In genomic region chrX:49598720-49599119, GRCh38 we compare ENCODE assay signal across 21 cellular contexts. TPM values are rescaled to one million over a fixed set of nuclear protein-coding genes. Genes with fewer than 3 reads are reported as not detected.
"Had no signal": no experiment of that assay in that cellular context is flagged by ENCODE, and none has a peak within 500 bp of the region (broad histone marks: within the 10 kb centered on the region; RNA-seq: fewer than 3 reads in every experiment).

GAGE1 (plus strand) TSS chrX:49599020; CDS start chrX:49600175, 1,155 bp downstream.

RNA-seq across cellular contexts. Expression of gene GAGE1, which starts in this region (rescaled TPM):
- total RNA-seq: activated naive CD4-positive, alpha-beta T cell treated with anti-CD3 and anti-CD28 coated beads for 36 hours; activated naive CD4-positive, alpha-beta T cell treated with anti-CD3 and anti-CD28 coated beads, Interleukin-2, amount 50 U/mL, for 72 hours; activated naive CD8-positive, alpha-beta T cell treated with anti-CD3 and anti-CD28 coated beads for 36 hours; activated naive CD8-positive, alpha-beta T cell treated with anti-CD3 and anti-CD28 coated beads, Interleukin-2, amount 10 ng/mL, durations not matched to agents 7 days and 5 days; activated T-cell treated with anti-CD3 and anti-CD28 coated beads, Interleukin-2, amount 50 U/mL, for 4 hours; activated T-cell treated with anti-CD3 and anti-CD28 coated beads, Interleukin-2, amount 50 U/mL, for 72 hours; activated T-helper 1 cell treated with anti-CD3 and anti-CD28 coated beads, Interleukin-12 subunit alpha, Interleukin-12 subunit beta, Interleukin-2, Interleukin-4 antibody, amounts not matched to agents 30 ng/mL and 10 ng/mL and 1 ng/mL, durations not matched to agents 14 hours and 24 hours and 36 hours; activated T-helper 17 cell treated with anti-CD3 and anti-CD28 coated beads, Interleukin-2, amount 50 U/mL, for 72 hours; activated T-helper 2 cell treated with anti-CD3 and anti-CD28 coated beads, Interferon-gamma antibody, Interleukin-2, Interleukin-4, amounts not matched to agents 10 μg/mL and 5 μg/mL and 100 μg/mL, durations not matched to agents 14 hours and 24 hours and 36 hours; adrenal gland; aorta; ascending aorta; astrocyte; body of pancreas; breast epithelium; bronchial epithelial cell; cardiac muscle cell; cardiac septum; cerebellum; chondrocyte had no signal
- polyA plus RNA-seq: adipose tissue, adrenal gland, aorta, cardiac muscle cell had no signal
